ENCODE assay signal across 1 cellular context in genomic region chr22:25748704-25749103, GRCh38.
TF ChIP-seq lines count a peak whose summit lies in the region.

No MANE protein-coding gene starts in this region.

TF ChIP-seq in HepG2, 621 proteins besides CTCF, POLR2A, EP300 and RAD21 (continued from another document and continues in another):
- TF ChIP-seq ZNF704 (CRISPR knock-in tag; IDR thresholded peaks at IDR 0.05; ENCODE audit: borderline replicate concordance) (no peak), ZEB1 (IDR thresholded peaks at IDR 0.05; ENCODE audit: insufficient replicate concordance, low read depth) (no peak), ZNF24 (IDR thresholded peaks at IDR 0.05) (0 out of 2 replicates have a peak, but pooled peaks have one; percentile 49), ZNF567 (CRISPR knock-in tag; IDR thresholded peaks at IDR 0.05; ENCODE audit: borderline replicate concordance) (no peak), MIXL1 (CRISPR knock-in tag; IDR thresholded peaks at IDR 0.05) (peak; percentile 79), ZNF543 (CRISPR knock-in tag; IDR thresholded peaks at IDR 0.05) (no peak), MED1 (CRISPR knock-in tag; IDR thresholded peaks at IDR 0.05) (peak; percentile 33; the same call in 1 of the 2 replicates), MED8 (CRISPR knock-in tag; IDR thresholded peaks at IDR 0.05; ENCODE audit: insufficient replicate concordance) (no peak), SIN3B (IDR thresholded peaks at IDR 0.05; ENCODE audit: low read length) (no peak), HIC2 (CRISPR knock-in tag; IDR thresholded peaks at IDR 0.05; ENCODE audit: low read depth) (peak; percentile 29; the same call in 1 of the 2 replicates), SOX6 (IDR thresholded peaks at IDR 0.05) (no peak), SOX6 (CRISPR knock-in tag; IDR thresholded peaks at IDR 0.05) (peak; percentile 15; the same call in 1 of the 2 replicates), ZNF629 (CRISPR knock-in tag; conservative IDR thresholded peaks at IDR 0.05) (0 out of 2 replicates have a peak, but pooled peaks have one; percentile 13), ZNF790 (CRISPR knock-in tag; IDR thresholded peaks at IDR 0.05; ENCODE audit: borderline replicate concordance) (no peak), RXRB (CRISPR knock-in tag; IDR thresholded peaks at IDR 0.05; ENCODE audit: borderline replicate concordance) (peak; percentile 39; the same call in 1 of the 2 replicates), NONO (IDR thresholded peaks at IDR 0.05) (no peak), NONO (CRISPR knock-in tag; conservative IDR thresholded peaks at IDR 0.05) (0 out of 2 replicates have a peak, but pooled peaks have one; percentile 40), SRF (IDR thresholded peaks at IDR 0.05; ENCODE audit: low read depth, low read length) (0 out of 2 replicates have a peak, but pooled peaks have one; percentile 34), DNMT3B (CRISPR knock-in tag; conservative IDR thresholded peaks at IDR 0.05) (no peak), FOXK2 (IDR thresholded peaks at IDR 0.05) (no peak), ZNF710 (CRISPR knock-in tag; IDR thresholded peaks at IDR 0.05; ENCODE audit: borderline replicate concordance) (peak; percentile 37; the same call in 1 of the 2 replicates), BRD4 (CRISPR knock-in tag; IDR thresholded peaks at IDR 0.05) (no peak), SOX5 (CRISPR knock-in tag; IDR thresholded peaks at IDR 0.05; ENCODE audit: borderline replicate concordance) (peak; percentile 45; the same call in 1 of the 2 replicates), HNF4A (CRISPR knock-in tag; IDR thresholded peaks at IDR 0.05) (peak; percentile 86), PTBP1 (IDR thresholded peaks at IDR 0.05; ENCODE audit: low read depth, low read length, poor library complexity, severe bottlenecking) (no peak), FOSL2 (CRISPR knock-in tag; IDR thresholded peaks at IDR 0.05) (0 out of 2 replicates have a peak, but pooled peaks have one; percentile 15), ZNF331 (CRISPR knock-in tag; IDR thresholded peaks at IDR 0.05) (0 out of 2 replicates have a peak, but pooled peaks have one; percentile 14), ZNF256 (CRISPR knock-in tag; conservative IDR thresholded peaks at IDR 0.05) (no peak), ZNF337 (CRISPR knock-in tag; IDR thresholded peaks at IDR 0.05; ENCODE audit: borderline replicate concordance, low read depth) (no peak), NR0B2 (CRISPR knock-in tag; IDR thresholded peaks at IDR 0.05) (no peak), NCOR1 (IDR thresholded peaks at IDR 0.05; ENCODE audit: borderline replicate concordance, low read length) (peak; percentile 55; the same call in 1 of the 2 replicates), SMARCC2 (IDR thresholded peaks at IDR 0.05) (no peak), SOX13 (IDR thresholded peaks at IDR 0.05) (no peak), SOX13 (CRISPR knock-in tag; conservative IDR thresholded peaks at IDR 0.05 in 1 of 2, IDR thresholded peaks at IDR 0.05 in 1 of 2) (peak in 1 of 2 experiments; percentile 54; a peak in 1 of 4 replicates), RELA (CRISPR knock-in tag; IDR thresholded peaks at IDR 0.05) (no peak), HNRNPUL1 (IDR thresholded peaks at IDR 0.05; ENCODE audit: low read depth, low read length) (no peak), HMG20B (CRISPR knock-in tag; conservative IDR thresholded peaks at IDR 0.05) (0 out of 2 replicates have a peak, but pooled peaks have one; percentile 20)
- TF ChIP-seq, protein P1, sequence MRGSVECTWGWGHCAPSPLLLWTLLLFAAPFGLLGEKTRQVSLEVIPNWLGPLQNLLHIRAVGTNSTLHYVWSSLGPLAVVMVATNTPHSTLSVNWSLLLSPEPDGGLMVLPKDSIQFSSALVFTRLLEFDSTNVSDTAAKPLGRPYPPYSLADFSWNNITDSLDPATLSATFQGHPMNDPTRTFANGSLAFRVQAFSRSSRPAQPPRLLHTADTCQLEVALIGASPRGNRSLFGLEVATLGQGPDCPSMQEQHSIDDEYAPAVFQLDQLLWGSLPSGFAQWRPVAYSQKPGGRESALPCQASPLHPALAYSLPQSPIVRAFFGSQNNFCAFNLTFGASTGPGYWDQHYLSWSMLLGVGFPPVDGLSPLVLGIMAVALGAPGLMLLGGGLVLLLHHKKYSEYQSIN (CRISPR knock-in tag; IDR thresholded peaks at IDR 0.05; ENCODE audit: borderline replicate concordance) = no peak
- TF ChIP-seq, protein P2, sequence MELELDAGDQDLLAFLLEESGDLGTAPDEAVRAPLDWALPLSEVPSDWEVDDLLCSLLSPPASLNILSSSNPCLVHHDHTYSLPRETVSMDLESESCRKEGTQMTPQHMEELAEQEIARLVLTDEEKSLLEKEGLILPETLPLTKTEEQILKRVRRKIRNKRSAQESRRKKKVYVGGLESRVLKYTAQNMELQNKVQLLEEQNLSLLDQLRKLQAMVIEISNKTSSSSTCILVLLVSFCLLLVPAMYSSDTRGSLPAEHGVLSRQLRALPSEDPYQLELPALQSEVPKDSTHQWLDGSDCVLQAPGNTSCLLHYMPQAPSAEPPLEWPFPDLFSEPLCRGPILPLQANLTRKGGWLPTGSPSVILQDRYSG (CRISPR knock-in tag; IDR thresholded peaks at IDR 0.05) = no peak
- TF ChIP-seq, protein P3, sequence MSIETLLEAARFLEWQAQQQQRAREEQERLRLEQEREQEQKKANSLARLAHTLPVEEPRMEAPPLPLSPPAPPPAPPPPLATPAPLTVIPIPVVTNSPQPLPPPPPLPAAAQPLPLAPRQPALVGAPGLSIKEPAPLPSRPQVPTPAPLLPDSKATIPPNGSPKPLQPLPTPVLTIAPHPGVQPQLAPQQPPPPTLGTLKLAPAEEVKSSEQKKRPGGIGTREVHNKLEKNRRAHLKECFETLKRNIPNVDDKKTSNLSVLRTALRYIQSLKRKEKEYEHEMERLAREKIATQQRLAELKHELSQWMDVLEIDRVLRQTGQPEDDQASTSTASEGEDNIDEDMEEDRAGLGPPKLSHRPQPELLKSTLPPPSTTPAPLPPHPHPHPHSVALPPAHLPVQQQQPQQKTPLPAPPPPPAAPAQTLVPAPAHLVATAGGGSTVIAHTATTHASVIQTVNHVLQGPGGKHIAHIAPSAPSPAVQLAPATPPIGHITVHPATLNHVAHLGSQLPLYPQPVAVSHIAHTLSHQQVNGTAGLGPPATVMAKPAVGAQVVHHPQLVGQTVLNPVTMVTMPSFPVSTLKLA (IDR thresholded peaks at IDR 0.05) = no peak
- TF ChIP-seq, protein P4, sequence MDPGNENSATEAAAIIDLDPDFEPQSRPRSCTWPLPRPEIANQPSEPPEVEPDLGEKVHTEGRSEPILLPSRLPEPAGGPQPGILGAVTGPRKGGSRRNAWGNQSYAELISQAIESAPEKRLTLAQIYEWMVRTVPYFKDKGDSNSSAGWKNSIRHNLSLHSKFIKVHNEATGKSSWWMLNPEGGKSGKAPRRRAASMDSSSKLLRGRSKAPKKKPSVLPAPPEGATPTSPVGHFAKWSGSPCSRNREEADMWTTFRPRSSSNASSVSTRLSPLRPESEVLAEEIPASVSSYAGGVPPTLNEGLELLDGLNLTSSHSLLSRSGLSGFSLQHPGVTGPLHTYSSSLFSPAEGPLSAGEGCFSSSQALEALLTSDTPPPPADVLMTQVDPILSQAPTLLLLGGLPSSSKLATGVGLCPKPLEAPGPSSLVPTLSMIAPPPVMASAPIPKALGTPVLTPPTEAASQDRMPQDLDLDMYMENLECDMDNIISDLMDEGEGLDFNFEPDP (CRISPR knock-in tag; conservative IDR thresholded peaks at IDR 0.05) = no peak
- TF ChIP-seq, protein P5, sequence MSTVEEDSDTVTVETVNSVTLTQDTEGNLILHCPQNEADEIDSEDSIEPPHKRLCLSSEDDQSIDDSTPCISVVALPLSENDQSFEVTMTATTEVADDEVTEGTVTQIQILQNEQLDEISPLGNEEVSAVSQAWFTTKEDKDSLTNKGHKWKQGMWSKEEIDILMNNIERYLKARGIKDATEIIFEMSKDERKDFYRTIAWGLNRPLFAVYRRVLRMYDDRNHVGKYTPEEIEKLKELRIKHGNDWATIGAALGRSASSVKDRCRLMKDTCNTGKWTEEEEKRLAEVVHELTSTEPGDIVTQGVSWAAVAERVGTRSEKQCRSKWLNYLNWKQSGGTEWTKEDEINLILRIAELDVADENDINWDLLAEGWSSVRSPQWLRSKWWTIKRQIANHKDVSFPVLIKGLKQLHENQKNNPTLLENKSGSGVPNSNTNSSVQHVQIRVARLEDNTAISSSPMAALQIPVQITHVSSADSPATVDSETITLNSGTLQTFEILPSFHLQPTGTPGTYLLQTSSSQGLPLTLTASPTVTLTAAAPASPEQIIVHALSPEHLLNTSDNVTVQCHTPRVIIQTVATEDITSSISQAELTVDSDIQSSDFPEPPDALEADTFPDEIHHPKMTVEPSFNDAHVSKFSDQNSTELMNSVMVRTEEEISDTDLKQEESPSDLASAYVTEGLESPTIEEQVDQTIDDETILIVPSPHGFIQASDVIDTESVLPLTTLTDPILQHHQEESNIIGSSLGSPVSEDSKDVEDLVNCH (CRISPR knock-in tag; IDR thresholded peaks at IDR 0.05) = no peak
- TF ChIP-seq, protein P6, sequence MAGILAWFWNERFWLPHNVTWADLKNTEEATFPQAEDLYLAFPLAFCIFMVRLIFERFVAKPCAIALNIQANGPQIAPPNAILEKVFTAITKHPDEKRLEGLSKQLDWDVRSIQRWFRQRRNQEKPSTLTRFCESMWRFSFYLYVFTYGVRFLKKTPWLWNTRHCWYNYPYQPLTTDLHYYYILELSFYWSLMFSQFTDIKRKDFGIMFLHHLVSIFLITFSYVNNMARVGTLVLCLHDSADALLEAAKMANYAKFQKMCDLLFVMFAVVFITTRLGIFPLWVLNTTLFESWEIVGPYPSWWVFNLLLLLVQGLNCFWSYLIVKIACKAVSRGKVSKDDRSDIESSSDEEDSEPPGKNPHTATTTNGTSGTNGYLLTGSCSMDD (CRISPR knock-in tag; IDR thresholded peaks at IDR 0.05) = no peak
- TF ChIP-seq, protein P7, sequence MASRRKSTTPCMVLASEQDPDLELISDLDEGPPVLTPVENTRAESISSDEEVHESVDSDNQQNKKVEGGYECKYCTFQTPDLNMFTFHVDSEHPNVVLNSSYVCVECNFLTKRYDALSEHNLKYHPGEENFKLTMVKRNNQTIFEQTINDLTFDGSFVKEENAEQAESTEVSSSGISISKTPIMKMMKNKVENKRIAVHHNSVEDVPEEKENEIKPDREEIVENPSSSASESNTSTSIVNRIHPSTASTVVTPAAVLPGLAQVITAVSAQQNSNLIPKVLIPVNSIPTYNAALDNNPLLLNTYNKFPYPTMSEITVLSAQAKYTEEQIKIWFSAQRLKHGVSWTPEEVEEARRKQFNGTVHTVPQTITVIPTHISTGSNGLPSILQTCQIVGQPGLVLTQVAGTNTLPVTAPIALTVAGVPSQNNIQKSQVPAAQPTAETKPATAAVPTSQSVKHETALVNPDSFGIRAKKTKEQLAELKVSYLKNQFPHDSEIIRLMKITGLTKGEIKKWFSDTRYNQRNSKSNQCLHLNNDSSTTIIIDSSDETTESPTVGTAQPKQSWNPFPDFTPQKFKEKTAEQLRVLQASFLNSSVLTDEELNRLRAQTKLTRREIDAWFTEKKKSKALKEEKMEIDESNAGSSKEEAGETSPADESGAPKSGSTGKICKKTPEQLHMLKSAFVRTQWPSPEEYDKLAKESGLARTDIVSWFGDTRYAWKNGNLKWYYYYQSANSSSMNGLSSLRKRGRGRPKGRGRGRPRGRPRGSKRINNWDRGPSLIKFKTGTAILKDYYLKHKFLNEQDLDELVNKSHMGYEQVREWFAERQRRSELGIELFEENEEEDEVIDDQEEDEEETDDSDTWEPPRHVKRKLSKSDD (CRISPR knock-in tag; IDR thresholded peaks at IDR 0.05; ENCODE audit: low read depth) = no peak
